Comparison of ENCODE assay signal across 9 cellular contexts in the genomic region with DNA sequence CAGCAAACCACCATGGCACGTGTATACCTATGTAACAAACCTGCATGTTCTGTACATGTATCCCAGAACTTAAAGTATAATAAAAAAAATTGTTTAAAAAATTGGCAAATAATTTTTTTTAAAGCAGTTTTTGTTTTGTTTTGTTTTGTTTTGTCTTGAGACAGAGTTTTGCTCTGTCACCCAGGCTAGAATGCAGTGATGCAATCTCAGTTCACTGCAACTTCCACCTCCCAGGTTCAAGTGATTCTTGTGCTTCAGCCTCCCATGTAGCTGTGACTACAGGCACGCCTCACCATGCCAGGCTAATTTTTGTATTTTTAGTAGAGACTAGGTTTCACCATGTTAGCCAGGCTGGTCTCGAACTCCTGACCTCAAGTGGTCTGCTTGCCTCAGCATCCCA. TPM values are rescaled to one million over a fixed set of nuclear protein-coding genes. Genes with fewer than 3 reads are reported as not detected.
"Had no signal": no experiment of that assay in that cellular context is flagged by ENCODE, and none has a peak within 500 bp of the region (broad histone marks: within the 10 kb centered on the region; RNA-seq: fewer than 3 reads in every experiment).

No MANE protein-coding gene starts in this region.

RNA-seq across cellular contexts. Expression of a gene that starts 27.5 kb away (rescaled TPM):
- total RNA-seq: kidney epithelial cell; left ventricle myocardium inferior; left ventricle myocardium superior; lung microvascular endothelial cell; mesenteric fat pad; mucosa of gallbladder; myocyte; naive thymus-derived CD4-positive, alpha-beta T cell had no signal
- polyA plus RNA-seq: immature natural killer cell; naive thymus-derived CD4-positive, alpha-beta T cell had no signal
